ENCODE assay signal across 8 cellular contexts in the genomic region with DNA sequence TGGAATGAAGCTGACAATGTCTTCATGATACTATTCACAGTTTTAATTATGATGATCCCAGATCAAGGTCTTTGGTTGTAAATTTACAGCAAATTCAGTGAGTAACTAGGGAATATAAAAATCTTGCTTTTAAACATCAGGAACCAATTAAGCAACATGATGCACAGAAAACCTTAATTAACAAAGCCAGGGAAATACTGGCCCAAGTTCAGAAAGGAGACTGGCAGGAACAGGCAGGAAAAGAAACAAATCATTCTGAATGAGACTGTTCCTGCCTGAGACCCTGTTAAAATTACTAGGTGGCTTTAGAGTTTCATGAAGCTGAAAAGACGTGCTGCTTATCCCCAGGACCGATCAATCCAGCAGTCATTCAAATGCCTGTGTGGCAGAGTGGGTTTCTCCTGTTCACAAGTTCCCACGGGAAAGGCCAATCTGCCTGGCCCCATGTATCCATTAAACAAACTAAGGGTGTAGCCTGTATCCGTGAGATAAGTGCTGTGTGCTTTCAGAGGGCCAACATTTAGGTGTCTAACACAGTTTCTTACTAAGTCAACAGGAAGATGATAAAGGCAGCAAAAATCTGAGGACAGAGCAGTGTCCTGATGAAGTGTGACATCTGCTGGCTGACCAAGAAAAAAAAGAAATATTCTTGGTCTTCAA. TPM values are rescaled to one million over a fixed set of nuclear protein-coding genes. Genes with fewer than 3 reads are reported as not detected.
A peak's percentile ranks its signal among the peaks of the same experiment; 100 is the strongest.
DNase-seq lines count a peak whose midpoint lies in the region; ATAC-seq, FAIRE-seq and TF ChIP-seq lines count a peak whose summit lies in the region.

No MANE protein-coding gene starts in this region.

- peaks cover 8% of the 10 kb centered on the region for H3F3A ChIP-seq in SK-N-SH (replicated peaks; ENCODE audit: insufficient read depth)

- peak overlapping the region; percentile 43; the same call in 1 of the 2 replicates for H3K9ac ChIP-seq in SK-N-SH
- peak overlapping the region; percentile 41 for H3K9ac ChIP-seq in fibroblast of lung (ENCODE audit: insufficient read depth, low read length)

- TF ChIP-seq CTCF in 22Rv1 (IDR thresholded peaks at IDR 0.05): peak; percentile 61
- TF ChIP-seq CTCF in GM10266 (IDR thresholded peaks at IDR 0.05; ENCODE audit: control insufficient read depth, insufficient read depth, low read depth, missing control alignments): peak; percentile 35
- TF ChIP-seq CTCF in SK-N-SH (IDR thresholded peaks at IDR 0.05): peak; percentile 75
- TF ChIP-seq CTCF in fibroblast of lung (conservative IDR thresholded peaks at IDR 0.05 in 1 of 2, IDR thresholded peaks at IDR 0.05 in 1 of 2; ENCODE audit: low read depth in 1 of 2, low read length in 2 of 2): peak; percentile 39 to 42
- no peak for TF ChIP-seq CTCF in pancreas (IDR thresholded peaks at IDR 0.05)

- H2AFZ ChIP-seq in SK-N-SH (ENCODE audit: low read depth) (peak overlapping the region; percentile 66), fibroblast of lung (ENCODE audit: low read length) (peak overlapping the region; percentile 81)

- peaks cover 7 to 22% of the 10 kb centered on the region in 2 experiments for H3K36me3 ChIP-seq in SK-N-SH (replicated peaks in 1 of 2; ENCODE audit: control insufficient read depth in 1 of 2, insufficient read depth in 2 of 2, low read length in 1 of 2)
- H3K36me3 ChIP-seq in fibroblast of lung (ENCODE audit: control insufficient read depth, insufficient read depth, low read length): no peaks in the 10 kb centered on the region
- no peaks in the 10 kb centered on the region for H3K36me3 ChIP-seq in pancreas

- ATAC-seq in pancreas (peak; percentile 48 to 82 (median 78)), GM19455 (IDR thresholded peaks at IDR 0.05; ENCODE audit: unreplicated experiment) (no peak)

- peak overlapping the region in 1 of 2 experiments; percentile 0; a peak in 1 of 4 replicates for H3K4me3 ChIP-seq in SK-N-SH (ENCODE audit: low read depth in 2 of 2, low read length in 1 of 2)
- no peak overlapping the region for H3K4me3 ChIP-seq in fibroblast of lung (replicated peaks in 1 of 4; ENCODE audit: control extremely low read depth in 1 of 4, insufficient read depth in 1 of 4, low read depth in 3 of 4, low read length in 4 of 4)
- H3K4me3 ChIP-seq in pancreas: no peak overlapping the region

- POLR2A ChIA-PET in SK-N-SH (lab: Yijun Ruan, JAX): no interaction called here

- no peak overlapping the region for H3K27ac ChIP-seq in 22Rv1
- H3K27ac ChIP-seq in SK-N-SH (ENCODE audit: low read depth in 2 of 2, low read length in 1 of 2): peak overlapping the region; percentile 85
- H3K27ac ChIP-seq in fibroblast of lung (ENCODE audit: insufficient read depth, low read length): peak overlapping the region; percentile 87
- no peak overlapping the region for H3K27ac ChIP-seq in pancreas

- no peaks in the 10 kb centered on the region for H3K79me2 ChIP-seq in SK-N-SH (ENCODE audit: insufficient read depth)
- no peaks in the 10 kb centered on the region for H3K79me2 ChIP-seq in fibroblast of lung (ENCODE audit: control insufficient read depth, insufficient read depth, low read length)

- H3K27me3 ChIP-seq in SK-N-SH (ENCODE audit: insufficient read depth): no peaks in the 10 kb centered on the region
- no peaks in the 10 kb centered on the region for H3K27me3 ChIP-seq in fibroblast of lung (ENCODE audit: control insufficient read depth, insufficient read depth, low read length)
- no peaks in the 10 kb centered on the region for H3K27me3 ChIP-seq in pancreas

- FAIRE-seq in pancreas (lab: Jason Lieb, UNC): no peak

- TF ChIP-seq RAD21 in SK-N-SH (IDR thresholded peaks at IDR 0.05; ENCODE audit: low read length): peak; percentile 74

- H3K9me2 ChIP-seq in SK-N-SH: no peaks in the 10 kb centered on the region

- WGBS in SK-N-SH (ENCODE audit: low lambda C conversion rate): 19% methylated on average over 4 of the region's 4 CpGs
- 20 to 25% methylated on average over 4 of the region's 4 CpGs for WGBS in pancreas, 2 donors

- intact Hi-C loops in pancreas (cut with DNase I): loop anchor here in 2 of 3 donors (10.0 kb wide), 1 partner anchor 83 kb away; no protein-coding TSS in a partner anchor

- DNase-seq in GM10266 (ENCODE audit: extremely low spot score) (peak; percentile 18), SK-N-SH (peak; percentile 61), fibroblast of lung (ENCODE audit: low read depth in 2 of 2) (peak; percentile 82 to 85), pancreas (no peak), NCI-H774 (lab: John Stamatoyannopoulos, UW) (no peak), NOMO-1 (lab: John Stamatoyannopoulos, UW; ENCODE audit: unreplicated experiment in 2 of 2) (no peak)

- H3K4me2 ChIP-seq in SK-N-SH (peak overlapping the region; percentile 57), fibroblast of lung (ENCODE audit: extremely low read depth, insufficient read depth, low read length) (peak overlapping the region; percentile 84)

- TF ChIP-seq EP300 in SK-N-SH (IDR thresholded peaks at IDR 0.05; ENCODE audit: borderline replicate concordance in 1 of 2, low read depth in 1 of 2, low read length in 1 of 2): no peak; a peak in 2 of 4 replicates

- H3K4me1 ChIP-seq in SK-N-SH (ENCODE audit: control insufficient read depth in 1 of 2, insufficient read depth in 2 of 2, low read depth in 1 of 2, low read length in 1 of 2) (peaks cover 12% of the 10 kb centered on the region in 2 experiments), fibroblast of lung (ENCODE audit: control insufficient read depth, extremely low read depth, insufficient read depth, low read length) (peaks cover 4% of the 10 kb centered on the region), pancreas (peaks cover 0 to 5% (median 0%) of the 10 kb centered on the region in 3 donors)

- H4K20me1 ChIP-seq in SK-N-SH (ENCODE audit: insufficient read depth): no peaks in the 10 kb centered on the region
- H4K20me1 ChIP-seq in fibroblast of lung (ENCODE audit: control insufficient read depth, extremely low read depth, insufficient read depth, low read length): no peaks in the 10 kb centered on the region

- H3K9me3 ChIP-seq in SK-N-SH (no peaks in the 10 kb centered on the region), fibroblast of lung (ENCODE audit: control insufficient read depth, insufficient read depth, low read depth, low read length) (no peaks in the 10 kb centered on the region), pancreas (no peaks in the 10 kb centered on the region)

- CTCF ChIA-PET in SK-N-SH (lab: Yijun Ruan, JAX): interaction anchor here (0.7 to 2.9 kb wide), 8 partner anchors 17 to 509 kb away, joined by 3 to 10 read pairs (median 4); no protein-coding TSS in a partner anchor

TF ChIP-seq in SK-N-SH, 30 proteins besides CTCF, POLR2A, EP300 and RAD21:
- TF ChIP-seq TEAD4 (IDR thresholded peaks at IDR 0.05; ENCODE audit: borderline replicate concordance, insufficient read depth): 0 out of 2 replicates have a peak, but pooled peaks have one; percentile 10
- TF ChIP-seq, protein P1, sequence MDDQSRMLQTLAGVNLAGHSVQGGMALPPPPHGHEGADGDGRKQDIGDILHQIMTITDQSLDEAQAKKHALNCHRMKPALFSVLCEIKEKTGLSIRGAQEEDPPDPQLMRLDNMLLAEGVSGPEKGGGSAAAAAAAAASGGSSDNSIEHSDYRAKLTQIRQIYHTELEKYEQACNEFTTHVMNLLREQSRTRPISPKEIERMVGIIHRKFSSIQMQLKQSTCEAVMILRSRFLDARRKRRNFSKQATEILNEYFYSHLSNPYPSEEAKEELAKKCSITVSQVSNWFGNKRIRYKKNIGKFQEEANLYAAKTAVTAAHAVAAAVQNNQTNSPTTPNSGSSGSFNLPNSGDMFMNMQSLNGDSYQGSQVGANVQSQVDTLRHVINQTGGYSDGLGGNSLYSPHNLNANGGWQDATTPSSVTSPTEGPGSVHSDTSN (IDR thresholded peaks at IDR 0.05): peak; percentile 58; the same call in 1 of the 2 replicates
- TF ChIP-seq TCF12 (IDR thresholded peaks at IDR 0.05): peak; percentile 65
- TF ChIP-seq CHD2 (IDR thresholded peaks at IDR 0.05; ENCODE audit: low read length, partially characterized antibody): peak; percentile 31
- TF ChIP-seq POLR2AphosphoS5 (IDR thresholded peaks at IDR 0.05; ENCODE audit: low read depth, low read length): peak; percentile 6; the same call in 1 of the 2 replicates
- TF ChIP-seq MEF2A (IDR thresholded peaks at IDR 0.05; ENCODE audit: borderline replicate concordance, low read depth): no peak
- no peak for TF ChIP-seq TAF1 (IDR thresholded peaks at IDR 0.05; ENCODE audit: borderline replicate concordance, low read depth, low read length)
- peak; percentile 36; the same call in 1 of the 2 replicates for TF ChIP-seq RCOR1 (IDR thresholded peaks at IDR 0.05; ENCODE audit: low read length)
- TF ChIP-seq MXI1 (IDR thresholded peaks at IDR 0.05; ENCODE audit: low read depth, low read length): peak; percentile 42; the same call in 1 of the 2 replicates
- peak; percentile 55 for TF ChIP-seq SMC3 (IDR thresholded peaks at IDR 0.05; ENCODE audit: low read depth, low read length)
- TF ChIP-seq GABPA (IDR thresholded peaks at IDR 0.05; ENCODE audit: low read depth): no peak
- peak; percentile 69; the same call in 1 of the 2 replicates for TF ChIP-seq FOSL2 (IDR thresholded peaks at IDR 0.05; ENCODE audit: borderline replicate concordance, low read depth)
TF ChIP-seq in SK-N-SH: peak in this region for 9.

RNA-seq across cellular contexts. Expression of gene PUS7, which starts 34.4 kb away (rescaled TPM):
- polyA plus RNA-seq in SK-N-SH (2012; rRNA removed) (18.8 and 22.6 TPM in 2 replicates), fibroblast of lung (14.6 and 16.0 TPM in 2 replicates), pancreas (1 to 10 TPM; 3.3 to 5.0 TPM)
- polyA plus RNA-seq in SK-N-SH (2012; cell fraction: cytosol; rRNA removed): 23.2 and 24.3 TPM in 2 replicates
- polyA plus RNA-seq in SK-N-SH (2012; cell fraction: nucleus; rRNA removed): 30.1 and 38.2 TPM in 2 replicates
- total RNA-seq in fibroblast of lung (8.8 and 14.9 TPM in 2 replicates), pancreas (1 to 10 TPM; 3.5 to 7.3 (median 6.3) TPM)
- 7.5 and 8.9 TPM in 2 replicates for polyA plus RNA-seq in fibroblast of lung (2012)
- polyA minus RNA-seq in fibroblast of lung (ENCODE audit: low replicate concordance): 0.82 and 1.1 TPM in 2 replicates

RNA-seq across cellular contexts. Expression of gene RINT1, which starts 44.3 kb away (rescaled TPM):
- polyA plus RNA-seq in SK-N-SH (2012; rRNA removed) (13.1 and 19.1 TPM in 2 replicates), fibroblast of lung (21.7 and 26.0 TPM in 2 replicates), pancreas (10 to 100 TPM; 14.1 to 15.4 TPM)
- 17.7 and 17.8 TPM in 2 replicates for polyA plus RNA-seq in SK-N-SH (2012; cell fraction: cytosol; rRNA removed)
- polyA plus RNA-seq in SK-N-SH (2012; cell fraction: nucleus; rRNA removed): 21.9 and 42.7 TPM in 2 replicates
- total RNA-seq in fibroblast of lung (14.1 and 16.3 TPM in 2 replicates), pancreas (10 to 100 TPM in 5 of 6 donors, 1 to 10 TPM in 1; 9.1 to 15.0 (median 11.6) TPM)
- polyA plus RNA-seq in fibroblast of lung (2012): 15.3 and 16.1 TPM in 2 replicates
- 5.2 and 10.5 TPM in 2 replicates for polyA minus RNA-seq in fibroblast of lung (ENCODE audit: low replicate concordance)

Comparison
In these comparisons a context has a peak if more than half of its experiments do, and no peak if none do; other contexts are left out.
1. H3K27ac ChIP-seq: peak in SK-N-SH (2 of 2) and fibroblast of lung (single experiment); none in 22Rv1 (single experiment) and pancreas (0 of 4).
2. CTCF ChIP-seq: peak in 22Rv1 (single experiment), GM10266 (single experiment), SK-N-SH (single experiment) and fibroblast of lung (2 of 2); none in pancreas (0 of 4).
3. DNase-seq: peak in GM10266 (single experiment), SK-N-SH (single experiment) and fibroblast of lung (2 of 2); none in pancreas (0 of 6), NCI-H774 (single experiment) and NOMO-1 (0 of 2).